In the genomic region with DNA sequence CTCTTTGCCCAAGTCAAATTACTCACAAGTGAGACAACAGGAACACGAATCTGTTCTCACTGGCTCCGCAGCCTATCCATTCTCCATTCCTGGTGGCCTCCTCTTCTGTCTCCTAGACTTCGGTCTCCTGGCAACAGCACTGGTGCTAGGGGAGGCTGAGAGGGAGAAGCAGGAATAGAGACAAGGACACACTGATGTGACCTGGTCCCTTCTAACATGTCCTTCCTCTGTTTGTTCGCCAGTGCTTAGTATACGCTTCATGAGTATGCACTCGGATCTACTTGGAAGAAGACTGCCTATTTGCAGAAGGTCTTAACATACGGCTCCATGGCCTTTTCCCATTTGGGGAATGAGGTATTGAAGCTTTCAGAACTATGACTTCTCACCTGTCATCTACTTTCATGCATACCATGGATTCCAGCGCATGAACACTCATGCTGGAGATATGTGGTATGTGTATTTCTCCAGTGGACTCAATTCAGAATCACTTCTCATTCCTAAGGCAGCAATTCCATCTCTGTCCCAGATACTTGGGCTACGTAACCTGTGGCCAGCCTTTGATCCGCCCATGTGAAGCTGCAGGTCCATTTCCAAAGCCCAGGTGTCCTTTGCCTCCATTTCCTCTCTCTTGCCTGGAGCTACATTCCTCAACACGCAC, we compare ENCODE assay signal across 19 cellular contexts. TPM values are rescaled to one million over a fixed set of nuclear protein-coding genes. Genes with fewer than 3 reads are reported as not detected.
DNase-seq lines count a peak whose midpoint lies in the region; FAIRE-seq and TF ChIP-seq lines count a peak whose summit lies in the region.
"Had no signal": no experiment of that assay in that cellular context is flagged by ENCODE, and none has a peak within 500 bp of the region (broad histone marks: within the 10 kb centered on the region; RNA-seq: fewer than 3 reads in every experiment).

No MANE protein-coding gene starts in this region.

- in situ Hi-C loops in mammary epithelial cell (cut with MboI; ENCODE audit: low sequenced_read_pairs in 2 of 2), result no loop called here

- BruUV-seq in mammary epithelial cell (replicated peaks; lab: Mats Ljungman, UMichigan), result no TSS peak

- H2AFZ ChIP-seq in mammary epithelial cell (ENCODE audit: low read depth, low read length), result no peak overlapping the region

- FAIRE-seq in urothelium cell line (lab: Jason Lieb, UNC) (peak; percentile 87), small intestine (lab: Jason Lieb, UNC) (no peak)
- FAIRE-seq: A549, endometrium had no signal

- no peaks in the 10 kb centered on the region for H3K9me3 ChIP-seq in mammary epithelial cell (replicated peaks; ENCODE audit: insufficient read depth, low read length)
- H3K9me3 ChIP-seq in breast epithelium, result no peaks in the 10 kb centered on the region
- no peaks in the 10 kb centered on the region for H3K9me3 ChIP-seq in small intestine (ENCODE audit: control insufficient read depth, low read depth)
- H3K9me3 ChIP-seq: A549, gastrocnemius medialis, mucosa of descending colon, transverse colon had no signal

- H3K27me3 ChIP-seq in mammary epithelial cell (ENCODE audit: insufficient read depth, low read length) (no peaks in the 10 kb centered on the region), breast epithelium (no peaks in the 10 kb centered on the region), small intestine (ENCODE audit: control insufficient read depth in 2 of 2, insufficient read depth in 2 of 2, low read length in 2 of 2) (no peaks in the 10 kb centered on the region)
- H3K27me3 ChIP-seq: gastrocnemius medialis, transverse colon had no signal

- H3K36me3 ChIP-seq in mammary epithelial cell (ENCODE audit: insufficient read depth, low read length) (no peaks in the 10 kb centered on the region), breast epithelium (no peaks in the 10 kb centered on the region), small intestine (ENCODE audit: control insufficient read depth in 2 of 2, insufficient read depth in 2 of 2, low read length in 2 of 2) (no peaks in the 10 kb centered on the region)
- H3K36me3 ChIP-seq: gastrocnemius medialis, transverse colon had no signal

- peaks cover 13% of the 10 kb centered on the region for H3K4me1 ChIP-seq in mammary epithelial cell (ENCODE audit: insufficient read depth, low read length)
- no peaks in the 10 kb centered on the region for H3K4me1 ChIP-seq in breast epithelium
- no peaks in the 10 kb centered on the region for H3K4me1 ChIP-seq in small intestine (ENCODE audit: control insufficient read depth in 2 of 2, insufficient read depth in 1 of 2, low read depth in 1 of 2, low read length in 1 of 2)
- H3K4me1 ChIP-seq: gastrocnemius medialis, transverse colon had no signal

- TF ChIP-seq CTCF in mammary epithelial cell (conservative IDR thresholded peaks at IDR 0.05 in 1 of 2, IDR thresholded peaks at IDR 0.05 in 1 of 2; ENCODE audit: extremely low read depth in 1 of 2, insufficient read depth in 1 of 2, low read depth in 1 of 2, low read length in 2 of 2) (no peak), breast epithelium (IDR thresholded peaks at IDR 0.05) (no peak)

- CTCF ChIA-PET in mammary epithelial cell (lab: Charles Lee; ENCODE audit: low non-redundant PET), result interaction anchor here (1.0 kb wide), 1 partner anchor 48 kb away, joined by 4 read pairs; no protein-coding TSS in a partner anchor

- H4K20me1 ChIP-seq in mammary epithelial cell (ENCODE audit: insufficient read depth, low read length), result no peaks in the 10 kb centered on the region

- 80% methylated on average over 11 of the region's 11 CpGs for WGBS in mammary epithelial cell (ENCODE audit: low coverage, missing lambda C conversion rate)
- 86 to 92% (median 87%) methylated on average over 11 of the region's 11 CpGs for WGBS in small intestine, 3 donors

- intact Hi-C loops in mammary epithelial cell (cut with micrococcal nuclease), result no loop called here
- intact Hi-C loops in breast epithelium (cut with DNase I; ENCODE audit: low total_unique reads), result no loop called here

- H3K9ac ChIP-seq in mammary epithelial cell (ENCODE audit: insufficient read depth, low read length), result no peak overlapping the region
- H3K9ac ChIP-seq: KMS-11 had no signal

- no peak for TF ChIP-seq POLR2A in breast epithelium (IDR thresholded peaks at IDR 0.05)
- TF ChIP-seq POLR2A in erythroblast (IDR thresholded peaks at IDR 0.05; ENCODE audit: low read length), result no peak

- dilution Hi-C loops in mammary epithelial cell (cut with HindIII; ENCODE audit: low sequenced_read_pairs), result no loop called here

- H3K4me2 ChIP-seq in mammary epithelial cell (ENCODE audit: insufficient read depth, low read depth, low read length), result peak overlapping the region; percentile 14
- H3K4me2 ChIP-seq: A549, KMS-11 had no signal

- H3K79me2 ChIP-seq in mammary epithelial cell (ENCODE audit: insufficient read depth, low read length), result no peaks in the 10 kb centered on the region

- DNase-seq in mammary epithelial cell, result peak; percentile 63
- no peak for DNase-seq in breast epithelium (ENCODE audit: low spot score in 2 of 2)
- DNase-seq in RPMI7951 (ENCODE audit: low read depth), result peak; percentile 14
- peak; percentile 35 for DNase-seq in iris pigment epithelial cell (ENCODE audit: low read depth)
- peak; percentile 71 for DNase-seq in urothelium cell line (ENCODE audit: low spot score)
- DNase-seq in small intestine, result no peak
- DNase-seq in NCI-H1105 treated with DMSO at 0.1 percent for 48 hours (lab: John Stamatoyannopoulos, UW), result no peak
- DNase-seq in erythroblast (lab: John Stamatoyannopoulos, UW), result no peak
- DNase-seq: activated CD4-positive, alpha-beta memory T cell treated with anti-CD3 and anti-CD28 coated beads for 36 hours; CD4-positive, alpha-beta T cell; gastrocnemius medialis; mucosa of descending colon; NCI-H1436 treated with DMSO at 0.1 percent for 48 hours; NCI-H446; occipital lobe; transverse colon had no signal

- H3K27ac ChIP-seq in mammary epithelial cell (ENCODE audit: insufficient read depth, low read depth, low read length), result no peak overlapping the region
- H3K27ac ChIP-seq in breast epithelium, result no peak overlapping the region
- H3K27ac ChIP-seq in small intestine (ENCODE audit: low read depth in 1 of 2, low read length in 1 of 2), result no peak overlapping the region
- H3K27ac ChIP-seq: A549, gastrocnemius medialis, KMS-11, transverse colon had no signal

- H3K4me3 ChIP-seq in mammary epithelial cell (replicated peaks in 1 of 3; ENCODE audit: insufficient read depth in 1 of 3, low read depth in 2 of 3, low read length in 3 of 3) (no peak overlapping the region), breast epithelium (no peak overlapping the region), small intestine (ENCODE audit: low read depth in 1 of 2, low read length in 2 of 2) (no peak overlapping the region)
- H3K4me3 ChIP-seq: A549, gastrocnemius medialis, mucosa of descending colon, transverse colon had no signal

RNA-seq across cellular contexts. Expression of a gene that starts 33.9 kb away (rescaled TPM):
- total RNA-seq in mammary epithelial cell (10 to 100 TPM; 18.1 to 19.2 TPM), breast epithelium (10 to 100 TPM in 1 of 3 donors, 1 to 10 TPM in 2; 5.6 to 29.7 (median 9.2) TPM)
- polyA plus RNA-seq in mammary epithelial cell (24.6 TPM), small intestine (1 to 10 TPM in 1 of 3 donors, under 1 TPM in 2; 0.54 to 1.4 (median 0.67) TPM)
- polyA minus RNA-seq in mammary epithelial cell, result 117 TPM
- 7.8 and 9.1 TPM in 2 replicates for total RNA-seq in RPMI7951 (2014; rRNA removed; shearing (Covaris generic))
- total RNA-seq: activated CD4-positive, alpha-beta memory T cell treated with anti-CD3 and anti-CD28 coated beads for 36 hours; CD4-positive, alpha-beta T cell had no signal

Comparison
In these comparisons a context has a peak if more than half of its experiments do, and no peak if none do; other contexts are left out.
1. DNase-seq: peak in mammary epithelial cell (single experiment), RPMI7951 (single experiment), iris pigment epithelial cell (single experiment) and urothelium cell line (single experiment); none in breast epithelium (0 of 2), small intestine (single experiment), NCI-H1105 treated with DMSO at 0.1 percent for 48 hours (single experiment) and erythroblast (0 of 2).